In the genomic region with DNA sequence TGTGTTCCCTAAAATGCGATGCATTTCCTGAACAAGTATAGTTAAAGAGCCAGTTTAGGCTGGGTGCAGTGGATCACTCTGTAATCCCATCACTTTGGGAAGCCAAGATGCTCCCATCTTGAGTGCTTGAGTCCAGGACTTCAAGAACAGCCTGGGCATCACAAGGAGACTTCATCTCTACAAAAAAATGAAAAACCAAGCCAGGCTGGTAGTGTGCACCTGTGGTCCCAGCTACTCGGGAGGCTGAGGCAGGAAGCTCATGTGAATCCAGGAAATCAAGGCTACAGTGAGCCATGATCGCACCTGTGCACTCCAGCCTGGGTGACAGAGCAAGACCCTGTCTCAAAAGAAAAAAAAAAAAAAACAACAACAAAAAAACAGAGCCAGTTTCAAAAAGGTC, we compare ENCODE assay signal across 24 cellular contexts.
"Had no signal": no experiment of that assay in that cellular context is flagged by ENCODE, and none has a peak within 500 bp of the region (broad histone marks: within the 10 kb centered on the region; RNA-seq: fewer than 3 reads in every experiment).

No MANE protein-coding gene starts in this region.

- H3K4me1 ChIP-seq: colonic mucosa, left ventricle myocardium inferior, psoas muscle, transverse colon had no signal

- H3K4me3 Mint-ChIP-seq: memory B cell; nephron; stimulated activated memory B cell treated with anti-CD40 and anti-IgM and Interleukin-4, amounts not matched to agents 10 μg/mL and 1 μg/mL and 100 μg/mL, for 72 hours; stimulated activated naive CD8-positive, alpha-beta T cell treated with anti-CD3 and anti-CD28 coated beads, Interleukin-15, amount 100 ng/mL, for 72 hours had no signal

- H3K4me2 ChIP-seq: hepatocyte had no signal

- H3K27me3 ChIP-seq: colonic mucosa, hepatocyte, neutrophil, spleen, transverse colon had no signal

- H3K4me1 Mint-ChIP-seq: nephron; stimulated activated naive CD8-positive, alpha-beta T cell treated with anti-CD3 and anti-CD28 coated beads, Interleukin-15, amount 100 ng/mL, for 72 hours had no signal

- DNase-seq: colonic mucosa; dermis blood vessel endothelial cell; foreskin melanocyte; head of caudate nucleus; kidney; left cardiac atrium; left ventricle myocardium inferior; lower lobe of right lung; midbrain; psoas muscle; retina; spleen; stimulated activated CD4-positive, alpha-beta T cell treated with anti-CD3 and anti-CD28 coated beads, Interleukin-15, amount 100 ng/mL, for 24 hours; stimulated activated CD4-positive, alpha-beta T cell treated with anti-CD3 and anti-CD28 coated beads, Interleukin-1b, Interleukin-23, amount 100 ng/mL, for 48 hours; stimulated activated CD4-positive, alpha-beta T cell treated with anti-CD3 and anti-CD28 coated beads, Interleukin-4, amount 100 ng/mL, for 24 hours; stimulated activated naive CD8-positive, alpha-beta T cell treated with anti-CD3 and anti-CD28 coated beads, Interleukin-15, amount 100 ng/mL, for 72 hours; transverse colon had no signal

- H3K9me3 Mint-ChIP-seq: memory B cell; nephron; stimulated activated memory B cell treated with anti-CD40 and anti-IgM and Interleukin-4, amounts not matched to agents 10 μg/mL and 1 μg/mL and 100 μg/mL, for 72 hours; stimulated activated naive CD8-positive, alpha-beta T cell treated with anti-CD3 and anti-CD28 coated beads, Interleukin-15, amount 100 ng/mL, for 72 hours had no signal

- H3K36me3 ChIP-seq: colonic mucosa, thoracic aorta had no signal

- H3K27me3 Mint-ChIP-seq: memory B cell; stimulated activated memory B cell treated with anti-CD40 and anti-IgM and Interleukin-4, amounts not matched to agents 10 μg/mL and 1 μg/mL and 100 μg/mL, for 72 hours; stimulated activated naive CD8-positive, alpha-beta T cell treated with anti-CD3 and anti-CD28 coated beads, Interleukin-15, amount 100 ng/mL, for 72 hours had no signal

- H2AFZ ChIP-seq: hepatocyte had no signal

- H3K27ac Mint-ChIP-seq: memory B cell, nephron had no signal

- H3K9me3 ChIP-seq: colonic mucosa, left ventricle myocardium inferior, lower lobe of right lung, neutrophil, psoas muscle, spleen, thoracic aorta, transverse colon had no signal

- H3K4me3 ChIP-seq: colonic mucosa, hepatocyte, left ventricle myocardium inferior, lower lobe of right lung, psoas muscle, spleen, thoracic aorta, transverse colon had no signal

- ATAC-seq: left cardiac atrium; lower lobe of right lung; sciatic nerve; stimulated activated memory B cell treated with anti-CD40 and anti-IgM and Interleukin-4, amounts not matched to agents 10 μg/mL and 1 μg/mL and 100 μg/mL, for 72 hours; stimulated activated naive CD8-positive, alpha-beta T cell treated with anti-CD3 and anti-CD28 coated beads, Interleukin-15, amount 100 ng/mL, for 72 hours had no signal

- H3K27ac ChIP-seq: colonic mucosa, hepatocyte, left ventricle myocardium inferior, lower lobe of right lung, neutrophil, psoas muscle, spleen, thoracic aorta, transverse colon had no signal
